In genomic region chr10:25174461-25175230, GRCh38 we compare ENCODE assay signal across 1 cellular context.
TF ChIP-seq lines count a peak whose summit lies in the region.

TSS of gene GPR158 (plus strand) at chr10:25175001. CDS start at chr10:25175421, 420 bp downstream.

TF ChIP-seq in HepG2, 621 proteins besides CTCF, POLR2A, EP300 and RAD21 (continued from another document and continues in another):
- TF ChIP-seq ATF4 (CRISPR knock-in tag; IDR thresholded peaks at IDR 0.05) (no peak), ZFP1 (CRISPR knock-in tag; IDR thresholded peaks at IDR 0.05) (no peak), YEATS2 (CRISPR knock-in tag; IDR thresholded peaks at IDR 0.05; ENCODE audit: borderline replicate concordance) (peak; percentile 24; the same call in 1 of the 2 replicates), EZH2 (conservative IDR thresholded peaks at IDR 0.05; ENCODE audit: low read depth, low read length) (no peak), MXI1 (IDR thresholded peaks at IDR 0.05; ENCODE audit: borderline replicate concordance, low read depth, low read length) (no peak), HNRNPL (IDR thresholded peaks at IDR 0.05; ENCODE audit: low read depth, low read length) (no peak), ZNF674 (CRISPR knock-in tag; IDR thresholded peaks at IDR 0.05; ENCODE audit: low read depth) (no peak), KDM2A (CRISPR knock-in tag; IDR thresholded peaks at IDR 0.05; ENCODE audit: borderline replicate concordance, low read depth) (peak; percentile 84), RFX1 (IDR thresholded peaks at IDR 0.05) (no peak), ZNF670 (CRISPR knock-in tag; IDR thresholded peaks at IDR 0.05; ENCODE audit: borderline replicate concordance) (no peak), ZNF709 (CRISPR knock-in tag; IDR thresholded peaks at IDR 0.05) (0 out of 2 replicates have a peak, but pooled peaks have one; percentile 46), ZFP91 (CRISPR knock-in tag; IDR thresholded peaks at IDR 0.05; ENCODE audit: borderline replicate concordance) (peak; percentile 48), RERE (CRISPR knock-in tag; IDR thresholded peaks at IDR 0.05; ENCODE audit: low read depth) (no peak), ZNF629 (CRISPR knock-in tag; conservative IDR thresholded peaks at IDR 0.05) (no peak), ZNF547 (CRISPR knock-in tag; IDR thresholded peaks at IDR 0.05) (no peak), ZNF326 (CRISPR knock-in tag; IDR thresholded peaks at IDR 0.05; ENCODE audit: borderline replicate concordance) (no peak), KDM4B (CRISPR knock-in tag; IDR thresholded peaks at IDR 0.05) (0 out of 2 replicates have a peak, but pooled peaks have one; percentile 65), KLF15 (CRISPR knock-in tag; IDR thresholded peaks at IDR 0.05; ENCODE audit: borderline replicate concordance) (peak; percentile 83; the same call in 1 of the 2 replicates), FOXJ3 (CRISPR knock-in tag; IDR thresholded peaks at IDR 0.05; ENCODE audit: borderline replicate concordance) (no peak), IRF1 (CRISPR knock-in tag; IDR thresholded peaks at IDR 0.05; ENCODE audit: low read depth) (no peak), ZNF7 (CRISPR knock-in tag; IDR thresholded peaks at IDR 0.05) (peak; percentile 32; the same call in 1 of the 2 replicates), ZSCAN20 (CRISPR knock-in tag; IDR thresholded peaks at IDR 0.05; ENCODE audit: borderline replicate concordance) (peak; percentile 42; the same call in 1 of the 2 replicates), ZNF335 (CRISPR knock-in tag; IDR thresholded peaks at IDR 0.05) (0 out of 2 replicates have a peak, but pooled peaks have one; percentile 22), ZNF746 (CRISPR knock-in tag; IDR thresholded peaks at IDR 0.05) (no peak), NR2F1 (CRISPR knock-in tag; IDR thresholded peaks at IDR 0.05) (no peak), PHF5A (CRISPR knock-in tag; IDR thresholded peaks at IDR 0.05; ENCODE audit: low read depth, unreplicated experiment) (no peak), KMT2A (CRISPR knock-in tag; IDR thresholded peaks at IDR 0.05) (0 out of 2 replicates have a peak, but pooled peaks have one; percentile 29), NFE2L2 (IDR thresholded peaks at IDR 0.05; ENCODE audit: low read length) (no peak), ZNF12 (CRISPR knock-in tag; IDR thresholded peaks at IDR 0.05) (peak; percentile 47; the same call in 1 of the 2 replicates), ZNF20 (CRISPR knock-in tag; IDR thresholded peaks at IDR 0.05) (no peak), PHF21A (CRISPR knock-in tag; IDR thresholded peaks at IDR 0.05) (no peak), CREB3 (CRISPR knock-in tag; IDR thresholded peaks at IDR 0.05) (no peak), FOXO4 (CRISPR knock-in tag; conservative IDR thresholded peaks at IDR 0.05) (no peak), MXD4 (CRISPR knock-in tag; IDR thresholded peaks at IDR 0.05) (0 out of 2 replicates have a peak, but pooled peaks have one; percentile 43), RARA (CRISPR knock-in tag; IDR thresholded peaks at IDR 0.05) (peak; percentile 60), ZNF777 (CRISPR knock-in tag; IDR thresholded peaks at IDR 0.05) (0 out of 2 replicates have a peak, but pooled peaks have one; percentile 45), CEBPZ (IDR thresholded peaks at IDR 0.05; ENCODE audit: low read length) (no peak), ZBTB38 (CRISPR knock-in tag; IDR thresholded peaks at IDR 0.05) (no peak), ZNF770 (CRISPR knock-in tag; IDR thresholded peaks at IDR 0.05) (no peak), POGZ (CRISPR knock-in tag; IDR thresholded peaks at IDR 0.05) (no peak), SRF (IDR thresholded peaks at IDR 0.05; ENCODE audit: low read depth, low read length) (peak; percentile 48; the same call in 1 of the 2 replicates), ELF4 (CRISPR knock-in tag; IDR thresholded peaks at IDR 0.05; ENCODE audit: borderline replicate concordance) (no peak), ZNF251 (CRISPR knock-in tag; IDR thresholded peaks at IDR 0.05) (no peak), FOXA1 (IDR thresholded peaks at IDR 0.05) (no peak), FOXA1 (CRISPR knock-in tag; IDR thresholded peaks at IDR 0.05) (no peak), ZBTB43 (CRISPR knock-in tag; conservative IDR thresholded peaks at IDR 0.05) (no peak), PCBP2 (optimal IDR thresholded peaks at IDR 0.05; ENCODE audit: low read depth, low read length, poor library complexity, severe bottlenecking) (no peak), ZNF773 (CRISPR knock-in tag; IDR thresholded peaks at IDR 0.05; ENCODE audit: borderline replicate concordance) (peak; percentile 89; the same call in 1 of the 2 replicates)
